Comparison of ENCODE assay signal across 11 cellular contexts in genomic region chr17:81567191-81567590, GRCh38. TPM values are rescaled to one million over a fixed set of nuclear protein-coding genes. Genes with fewer than 3 reads are reported as not detected.
DNase-seq lines count a peak whose midpoint lies in the region; FAIRE-seq and TF ChIP-seq lines count a peak whose summit lies in the region.
"Had no signal": no experiment of that assay in that cellular context is flagged by ENCODE, and none has a peak within 500 bp of the region (broad histone marks: within the 10 kb centered on the region; RNA-seq: fewer than 3 reads in every experiment).

No MANE protein-coding gene starts in this region.

- peak; percentile 6 for DNase-seq in DMS79 treated with DMSO at 0.1 percent for 48 hours (lab: John Stamatoyannopoulos, UW)
- DNase-seq in adipocyte (ENCODE audit: low read depth) = no peak
- DNase-seq in kidney = no peak
- DNase-seq in OCI-M2 (lab: John Stamatoyannopoulos, UW; ENCODE audit: unreplicated experiment) = no peak
- DNase-seq in NCI-H1694 treated with DMSO at 0.1 percent for 48 hours (lab: John Stamatoyannopoulos, UW) = no peak
- DNase-seq in Karpas-422 = no peak
- no peak for DNase-seq in iPS-NIHi11 (ENCODE audit: low spot score)
- DNase-seq: activated CD8-positive, alpha-beta T cell treated with anti-CD3 and anti-CD28 coated beads, Interleukin-2, amount 10 ng/mL, durations not matched to agents 7 days and 5 days; stimulated activated naive CD8-positive, alpha-beta T cell treated with anti-CD3 and anti-CD28 coated beads, Interleukin-15, amount 100 ng/mL, for 72 hours had no signal

- H4K20me1 ChIP-seq in Karpas-422 (ENCODE audit: insufficient read depth, low read depth, low read length) = no peaks in the 10 kb centered on the region

- TF ChIP-seq CTCF in kidney (IDR thresholded peaks at IDR 0.05; ENCODE audit: borderline replicate concordance, extremely low read depth, insufficient read depth) = no peak

- no peak overlapping the region for H3K4me2 ChIP-seq in Karpas-422 (ENCODE audit: low read depth, low read length, poor library complexity, severe bottlenecking)

- intact Hi-C loops in kidney (cut with DNase I) = no loop called here

- no peak overlapping the region for H2AFZ ChIP-seq in Karpas-422 (ENCODE audit: low read length)

- H3K4me1 ChIP-seq in adipocyte (ENCODE audit: control insufficient read depth, insufficient read depth, low read length) (peaks cover 54% of the 10 kb centered on the region), kidney (ENCODE audit: control insufficient read depth in 1 of 2, insufficient read depth in 1 of 2, low read depth in 1 of 2, low read length in 2 of 2) (peaks cover 13 to 22% of the 10 kb centered on the region in 2 donors), Karpas-422 (ENCODE audit: low read length) (no peaks in the 10 kb centered on the region)

- H3K4me3 ChIP-seq in adipocyte (ENCODE audit: low read length) (peak overlapping the region; percentile 57), kidney (ENCODE audit: low read length in 2 of 2) (peak overlapping the region in 1 of 2 donors; percentile 29), skin epidermis (no peak overlapping the region), Karpas-422 (ENCODE audit: low read length) (no peak overlapping the region)

- H3K9me2 ChIP-seq in Karpas-422 (replicated peaks; ENCODE audit: insufficient read depth, low read length) = no peaks in the 10 kb centered on the region

- FAIRE-seq in kidney (lab: Jason Lieb, UNC) = no peak

- H3K36me3 ChIP-seq in adipocyte (ENCODE audit: control insufficient read depth, insufficient read depth, low read length, severe bottlenecking) (peaks cover 69% of the 10 kb centered on the region), kidney (ENCODE audit: control insufficient read depth in 1 of 2, insufficient read depth in 2 of 2, low read length in 2 of 2) (peaks cover 40 to 76% of the 10 kb centered on the region in 2 donors), Karpas-422 (ENCODE audit: insufficient read depth, low read length) (peaks cover 14% of the 10 kb centered on the region; the same call in 1 of the 2 replicates)

- H3K27ac ChIP-seq in kidney (ENCODE audit: low read depth in 2 of 2, low read length in 2 of 2) = peak overlapping the region; percentile 28 to 79
- H3K27ac ChIP-seq in skin epidermis = peak overlapping the region in 20 of 21 experiments; percentile 3 to 91 (median 73)
- no peak overlapping the region for H3K27ac ChIP-seq in Karpas-422 (ENCODE audit: low read length)
- H3K27ac ChIP-seq: foreskin keratinocyte had no signal

- H3K27me3 ChIP-seq in adipocyte (replicated peaks; ENCODE audit: control insufficient read depth, insufficient read depth, low read length) (no peaks in the 10 kb centered on the region), Karpas-422 (ENCODE audit: low read length) (no peaks in the 10 kb centered on the region)
- H3K27me3 ChIP-seq: foreskin keratinocyte had no signal

- H3K9me3 ChIP-seq in adipocyte (ENCODE audit: control insufficient read depth, low read length) (no peaks in the 10 kb centered on the region), kidney (ENCODE audit: control insufficient read depth in 1 of 2, low read length in 2 of 2) (no peaks in the 10 kb centered on the region), Karpas-422 (ENCODE audit: low read length) (no peaks in the 10 kb centered on the region)

- H3K9ac ChIP-seq in adipocyte (ENCODE audit: low read length) (peak overlapping the region; percentile 72), kidney (ENCODE audit: low read length in 2 of 2) (no peak overlapping the region), Karpas-422 (ENCODE audit: low read length) (no peak overlapping the region)

- H3K79me2 ChIP-seq in Karpas-422 (ENCODE audit: low read length) = no peaks in the 10 kb centered on the region

RNA-seq across cellular contexts. Expression of gene FAAP100, which starts 15.0 kb away (rescaled TPM):
- total RNA-seq in kidney = 28.6 TPM
- polyA plus RNA-seq in kidney (ENCODE audit: insufficient read depth, low read depth, low replicate concordance) = 13.2 TPM
- total RNA-seq in Karpas-422 (2014; rRNA removed; shearing (Covaris generic); ENCODE audit: low replicate concordance) = 14.8 and 30.9 TPM in 2 replicates

RNA-seq across cellular contexts. Expression of gene FSCN2, which starts 39.0 kb away (rescaled TPM):
- total RNA-seq in kidney = 3.8 TPM
- polyA plus RNA-seq in kidney (ENCODE audit: insufficient read depth, low read depth, low replicate concordance) = 0.26 TPM
- total RNA-seq in Karpas-422 (2014; rRNA removed; shearing (Covaris generic); ENCODE audit: low replicate concordance) = 0.63 and 1.2 TPM in 2 replicates
- total RNA-seq: foreskin keratinocyte had no signal
- polyA plus RNA-seq: foreskin keratinocyte had no signal

RNA-seq across cellular contexts. Expression of gene ACTG1, which starts 54.6 kb away (rescaled TPM):
- total RNA-seq in kidney = 2,632 TPM
- 1,350 TPM for polyA plus RNA-seq in kidney (ENCODE audit: insufficient read depth, low read depth, low replicate concordance)
- total RNA-seq in Karpas-422 (2014; rRNA removed; shearing (Covaris generic); ENCODE audit: low replicate concordance) = 2,634 and 2,913 TPM in 2 replicates
